ENCODE assay signal across 13 cellular contexts in the genomic region with DNA sequence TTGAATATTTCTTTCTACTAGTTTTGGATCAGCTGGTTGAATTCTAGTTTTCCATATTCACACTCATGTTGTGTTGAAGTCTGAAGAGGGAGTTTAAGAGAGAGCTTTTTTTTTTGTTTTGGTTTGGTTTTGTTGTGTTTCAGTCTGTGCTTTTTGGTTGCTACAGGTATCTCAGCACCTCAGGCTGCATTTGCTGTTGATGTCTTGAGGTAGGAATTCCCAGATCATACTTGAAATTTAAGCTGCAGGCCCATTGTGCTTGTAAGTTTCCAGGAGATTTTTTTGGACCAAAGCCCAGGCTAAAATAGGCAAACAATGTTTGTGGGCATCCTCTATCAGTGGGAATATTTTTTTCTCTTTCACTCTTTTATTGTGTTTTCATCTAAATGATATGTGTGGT.
"Had no signal": no experiment of that assay in that cellular context is flagged by ENCODE, and none has a peak within 500 bp of the region (broad histone marks: within the 10 kb centered on the region; RNA-seq: fewer than 3 reads in every experiment).

No MANE protein-coding gene starts in this region.

- H3K27ac Mint-ChIP-seq: activated CD4-positive, alpha-beta memory T cell treated with anti-CD3 and anti-CD28 coated beads for 36 hours; activated naive CD8-positive, alpha-beta T cell had no signal

- H3K36me3 ChIP-seq: colonic mucosa, lower lobe of right lung, tibial nerve had no signal

- H3K27me3 ChIP-seq: colonic mucosa, hepatocyte, tibial nerve had no signal

- ATAC-seq: activated T-cell treated with anti-CD3 and anti-CD28 coated beads, Interleukin-2, amount 50 U/mL, for 4 hours; lower lobe of right lung; right cardiac atrium had no signal

- H3K9me3 Mint-ChIP-seq: activated CD4-positive, alpha-beta memory T cell treated with anti-CD3 and anti-CD28 coated beads for 36 hours had no signal

- H3K4me3 ChIP-seq: colonic mucosa, hepatocyte, lower lobe of right lung, tibial nerve had no signal

- H3K9me3 ChIP-seq: colonic mucosa, lower lobe of right lung had no signal

- H3K4me3 Mint-ChIP-seq: activated CD4-positive, alpha-beta memory T cell treated with anti-CD3 and anti-CD28 coated beads for 36 hours; activated naive CD8-positive, alpha-beta T cell; activated T-cell treated with anti-CD3 and anti-CD28 coated beads, Interleukin-2, amount 50 U/mL, for 4 hours; naive B cell had no signal

- H3K4me1 Mint-ChIP-seq: naive B cell had no signal

- H3K27ac ChIP-seq: colonic mucosa, hepatocyte, lower lobe of right lung, tibial nerve had no signal

- H3K4me1 ChIP-seq: colonic mucosa, lower lobe of right lung, tibial nerve had no signal

- H3K27me3 Mint-ChIP-seq: activated CD4-positive, alpha-beta memory T cell treated with anti-CD3 and anti-CD28 coated beads for 36 hours; activated naive CD8-positive, alpha-beta T cell; naive B cell had no signal

- DNase-seq: activated CD4-positive, alpha-beta memory T cell treated with anti-CD3 and anti-CD28 coated beads for 36 hours; activated effector memory CD4-positive, alpha-beta T cell treated with anti-CD3 and anti-CD28 coated beads, Interleukin-2, amount 50 U/mL, for 16 hours; activated T-cell treated with anti-CD3 and anti-CD28 coated beads, Interleukin-2, amount 50 U/mL, for 4 hours; anterior cingulate cortex; colonic mucosa; lower lobe of right lung; naive B cell; right cardiac atrium; small intestine; T-helper 9 cell had no signal

- H3K36me3 Mint-ChIP-seq: activated CD4-positive, alpha-beta memory T cell treated with anti-CD3 and anti-CD28 coated beads for 36 hours; activated naive CD8-positive, alpha-beta T cell; naive B cell had no signal
